In genomic region chr17:47188799-47189731, GRCh38 we compare ENCODE assay signal across 1 cellular context.
TF ChIP-seq lines count a peak whose summit lies in the region.

Gene CDC27 (minus strand): TSS chr17:47189295. CDS start chr17:47189172, 123 bp downstream.

TF ChIP-seq in liver, 16 proteins besides CTCF, POLR2A, EP300 and RAD21 (continued from another document):
- peak; percentile 97 for TF ChIP-seq ZBTB33 (IDR thresholded peaks at IDR 0.05)
- TF ChIP-seq EGR1 (IDR thresholded peaks at IDR 0.05; ENCODE audit: low read depth in 2 of 2) = peak in 1 of 2 donors; percentile 26
